In the genomic region with DNA sequence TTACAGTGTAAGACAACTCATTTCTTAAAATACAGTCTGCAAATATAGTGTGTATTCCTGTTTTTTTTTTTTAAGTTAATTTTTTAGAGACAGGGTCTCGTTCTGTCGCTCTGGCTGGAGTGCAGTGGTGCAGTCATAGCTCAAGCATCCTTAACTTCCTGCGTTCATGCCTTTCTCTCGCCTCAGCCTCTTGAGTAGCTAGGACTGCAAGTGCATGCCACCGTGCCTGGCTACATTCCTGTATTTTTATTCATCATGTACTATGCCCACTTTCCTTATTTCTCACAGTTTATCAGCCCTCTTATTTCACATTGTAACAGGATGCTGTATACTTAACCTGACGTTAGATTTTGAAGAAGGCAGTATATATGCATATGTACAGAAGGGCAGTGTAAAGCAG, we compare ENCODE assay signal across 18 cellular contexts. TPM values are rescaled to one million over a fixed set of nuclear protein-coding genes. Genes with fewer than 3 reads are reported as not detected.
A peak's percentile ranks its signal among the peaks of the same experiment; 100 is the strongest.
DNase-seq lines count a peak whose midpoint lies in the region; ATAC-seq, FAIRE-seq and TF ChIP-seq lines count a peak whose summit lies in the region.
"Had no signal": no experiment of that assay in that cellular context is flagged by ENCODE, and none has a peak within 500 bp of the region (broad histone marks: within the 10 kb centered on the region; RNA-seq: fewer than 3 reads in every experiment).

No MANE protein-coding gene starts in this region.

- ATAC-seq in A549 (peak in 1 of 2 experiments; percentile 73; a peak in 3 of 6 replicates), GM21360 (IDR thresholded peaks at IDR 0.05; ENCODE audit: unreplicated experiment) (no peak)
- ATAC-seq: Panc1 had no signal

- no peaks in the 10 kb centered on the region for H3K27me3 Mint-ChIP-seq in astrocyte (ENCODE audit: low read depth, unreplicated experiment)
- H3K27me3 Mint-ChIP-seq: activated naive CD4-positive, alpha-beta T cell treated with anti-CD3 and anti-CD28 coated beads, Interleukin-2, amount 10 ng/mL, durations not matched to agents 7 days and 5 days; naive B cell had no signal

- H3K9me3 Mint-ChIP-seq in astrocyte (ENCODE audit: unreplicated experiment): no peaks in the 10 kb centered on the region
- H3K9me3 Mint-ChIP-seq: activated naive CD4-positive, alpha-beta T cell treated with anti-CD3 and anti-CD28 coated beads, Interleukin-2, amount 10 ng/mL, durations not matched to agents 7 days and 5 days; naive B cell had no signal

- TF ChIP-seq RAD21 in A549 (conservative IDR thresholded peaks at IDR 0.05 in 1 of 2, IDR thresholded peaks at IDR 0.05 in 1 of 2): no peak

- no peak overlapping the region for H3K9ac ChIP-seq in astrocyte (ENCODE audit: low read length)

- CTCF ChIA-PET in A549 (lab: Yijun Ruan, JAX): no interaction called here
- CTCF ChIA-PET in A673 (lab: Charles Lee): no interaction called here

- peaks cover 79% of the 10 kb centered on the region for H3K79me2 ChIP-seq in astrocyte (ENCODE audit: insufficient read depth, low read length)

- H3K4me1 Mint-ChIP-seq in astrocyte (ENCODE audit: low read depth, unreplicated experiment): peaks cover 18% of the 10 kb centered on the region

- intact Hi-C loops in A673 (cut with micrococcal nuclease; ENCODE audit: unreplicated experiment): no loop called here
- intact Hi-C loops in head of caudate nucleus (cut with DNase I): no loop called here

- H3K27ac Mint-ChIP-seq in astrocyte (ENCODE audit: unreplicated experiment): peak overlapping the region; percentile 96
- H3K27ac Mint-ChIP-seq: activated naive CD4-positive, alpha-beta T cell treated with anti-CD3 and anti-CD28 coated beads, Interleukin-2, amount 10 ng/mL, durations not matched to agents 7 days and 5 days had no signal

- no peak for TF ChIP-seq POLR2A in A549 (IDR thresholded peaks at IDR 0.05; ENCODE audit: low read length)

- peaks cover 10% of the 10 kb centered on the region for H3K36me3 Mint-ChIP-seq in astrocyte (ENCODE audit: low read depth, unreplicated experiment)

- no peak overlapping the region for H3K4me3 ChIP-seq in A549
- H3K4me3 ChIP-seq in astrocyte (ENCODE audit: insufficient read depth, low read depth, low read length): no peak overlapping the region
- no peak overlapping the region for H3K4me3 ChIP-seq in A673 (ENCODE audit: low read depth, low read length, poor library complexity, severe bottlenecking)

- H3K4me2 ChIP-seq in A549 (peak overlapping the region; percentile 12; the same call in 1 of the 3 replicates), astrocyte (ENCODE audit: low read length) (peak overlapping the region; percentile 46)

- H3K27ac ChIP-seq in A549 (0 out of 6 replicates have a peak overlapping the region, but pooled peaks of 1 of the 2 experiments have one; percentile 37), astrocyte (ENCODE audit: low read depth, low read length) (peak overlapping the region; percentile 42), substantia nigra (ENCODE audit: low read depth, low read length, poor library complexity, severe bottlenecking) (no peak overlapping the region), A673 (ENCODE audit: low read depth, low read length, poor library complexity, severe bottlenecking) (no peak overlapping the region)

- TF ChIP-seq CTCF in A549 (IDR thresholded peaks at IDR 0.05) (no peak), astrocyte (IDR thresholded peaks at IDR 0.05; ENCODE audit: insufficient read depth, low read depth, low read length) (no peak), A673 (conservative IDR thresholded peaks at IDR 0.05; ENCODE audit: low read depth, low read length) (no peak)

- H3K4me3 Mint-ChIP-seq in astrocyte (ENCODE audit: unreplicated experiment): peak overlapping the region; percentile 0
- H3K4me3 Mint-ChIP-seq: activated naive CD4-positive, alpha-beta T cell treated with anti-CD3 and anti-CD28 coated beads, Interleukin-2, amount 10 ng/mL, durations not matched to agents 7 days and 5 days; naive B cell had no signal

- H4K20me1 ChIP-seq in astrocyte (ENCODE audit: insufficient read depth, low read length): peaks cover 44% of the 10 kb centered on the region

- H3K4me1 ChIP-seq in A549 (peaks cover 33% of the 10 kb centered on the region), astrocyte (ENCODE audit: insufficient read depth, low read length) (no peaks in the 10 kb centered on the region), A673 (ENCODE audit: insufficient read depth, low read length, poor library complexity, severe bottlenecking) (no peaks in the 10 kb centered on the region)

- POLR2A ChIA-PET in A549 (lab: Yijun Ruan, JAX): no interaction called here
- POLR2A ChIA-PET in A673 (lab: Charles Lee; ENCODE audit: low non-redundant PET): no interaction called here

- 54% methylated on average over 6 of the region's 6 CpGs for WGBS in A549 (ENCODE audit: missing lambda C conversion rate)

- H3K27me3 ChIP-seq in astrocyte (ENCODE audit: insufficient read depth, low read length): no peaks in the 10 kb centered on the region
- H3K27me3 ChIP-seq in A673 (replicated peaks; ENCODE audit: insufficient read depth, low read depth, low read length, poor library complexity): no peaks in the 10 kb centered on the region

- H3K9me3 ChIP-seq in A549: no peaks in the 10 kb centered on the region
- H3K9me3 ChIP-seq in astrocyte (ENCODE audit: insufficient read depth, low read depth, low read length): no peaks in the 10 kb centered on the region
- no peaks in the 10 kb centered on the region for H3K9me3 ChIP-seq in A673 (ENCODE audit: low read depth, low read length, poor library complexity, severe bottlenecking)

- BruUV-seq in A673 (replicated peaks; lab: Mats Ljungman, UMichigan): no TSS peak

- FAIRE-seq in A549 (lab: Jason Lieb, UNC): no peak
- FAIRE-seq in astrocyte (lab: Jason Lieb, UNC): peak; percentile 50

- no peak for DNase-seq in A549 (ENCODE audit: low read depth in 1 of 2, low spot score in 1 of 2)
- DNase-seq in HK-2 (ENCODE audit: unreplicated experiment): peak; percentile 53
- DNase-seq in astrocyte (ENCODE audit: low read depth): peak; percentile 91
- peak; percentile 51 for DNase-seq in glomerular visceral epithelial cell (ENCODE audit: extremely low spot score)
- no peak for DNase-seq in substantia nigra (lab: John Stamatoyannopoulos, UW)
- no peak for DNase-seq in A673 (ENCODE audit: low spot score)
- no peak for DNase-seq in head of caudate nucleus
- DNase-seq: activated CD4-positive, alpha-beta T cell treated with anti-CD3 and anti-CD28 coated beads for 1 hour; activated CD8-positive, alpha-beta memory T cell treated with anti-CD3 and anti-CD28 coated beads, Interleukin-2, amount 50 U/mL, for 48 hours; activated naive CD4-positive, alpha-beta T cell treated with anti-CD3 and anti-CD28 coated beads, Interleukin-2, amount 10 ng/mL, durations not matched to agents 7 days and 5 days; Calu3; erythroblast; Kasumi-1; naive B cell; NCI-H2029 treated with DMSO at 0.1 percent for 48 hours; NCI-H69 had no signal

- H2AFZ ChIP-seq in astrocyte (ENCODE audit: low read depth, low read length): no peak overlapping the region

- H3K36me3 ChIP-seq in astrocyte (ENCODE audit: insufficient read depth, low read length) (peaks cover 39% of the 10 kb centered on the region), A673 (ENCODE audit: insufficient read depth, low read length, poor library complexity, severe bottlenecking) (peaks cover 12% of the 10 kb centered on the region)

- no peak for TF ChIP-seq EP300 in A549 (IDR thresholded peaks at IDR 0.05)

TF ChIP-seq in A549, 52 proteins besides CTCF, POLR2A, EP300 and RAD21:
- TF ChIP-seq, protein P1, sequence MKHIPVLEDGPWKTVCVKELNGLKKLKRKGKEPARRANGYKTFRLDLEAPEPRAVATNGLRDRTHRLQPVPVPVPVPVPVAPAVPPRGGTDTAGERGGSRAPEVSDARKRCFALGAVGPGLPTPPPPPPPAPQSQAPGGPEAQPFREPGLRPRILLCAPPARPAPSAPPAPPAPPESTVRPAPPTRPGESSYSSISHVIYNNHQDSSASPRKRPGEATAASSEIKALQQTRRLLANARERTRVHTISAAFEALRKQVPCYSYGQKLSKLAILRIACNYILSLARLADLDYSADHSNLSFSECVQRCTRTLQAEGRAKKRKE (CRISPR knock-in tag; IDR thresholded peaks at IDR 0.05; ENCODE audit: low read depth): no peak
- TF ChIP-seq ESRRA (IDR thresholded peaks at IDR 0.05; ENCODE audit: borderline replicate concordance, low read length) (no peak), JUN (IDR thresholded peaks at IDR 0.05) (no peak)

RNA-seq across cellular contexts. Expression of a gene that starts 26.7 kb away (rescaled TPM):
- polyA plus RNA-seq in A549 (2011; rRNA removed) (13.1 and 22.6 TPM in 2 replicates), A549 (2017; fragmentation: RNase III; extraction: RNeasy Plus Mini Kit Qiagen cat#74134 plus additional on column Dnase treatment) (11.9 to 13.5 TPM (median 12.2 TPM) in 3 replicates)
- polyA plus RNA-seq in A549 (2012; cell fraction: cytosol; rRNA removed): 2.5 and 2.8 TPM in 2 replicates
- polyA plus RNA-seq in A549 (2012; cell fraction: nucleus; rRNA removed): 1.4 and 2.4 TPM in 2 replicates
- polyA minus RNA-seq in A549 (2011; rRNA and poly(A)+ RNA removed): 11.1 and 11.4 TPM in 2 replicates
- total RNA-seq in astrocyte (31.5 and 40.2 TPM in 2 replicates), A673 (2021) (30.3 and 30.7 TPM in 2 replicates)

RNA-seq across cellular contexts. Expression of a gene that starts 26.9 kb away (rescaled TPM):
- polyA plus RNA-seq in A549 (2011; rRNA removed) (2.2 and 4.7 TPM in 2 replicates), A549 (2017; fragmentation: RNase III; extraction: RNeasy Plus Mini Kit Qiagen cat#74134 plus additional on column Dnase treatment) (1.0 to 2.2 TPM (median 1.3 TPM) in 3 replicates)
- polyA plus RNA-seq in A549 (2012; cell fraction: cytosol; rRNA removed): 0.13 and 0.17 TPM in 2 replicates
- 0.12 and 0.24 TPM in 2 replicates for polyA plus RNA-seq in A549 (2012; cell fraction: nucleus; rRNA removed)
- polyA minus RNA-seq in A549 (2011; rRNA and poly(A)+ RNA removed): 0.62 and 1.3 TPM in 2 replicates
- total RNA-seq in astrocyte (6.9 and 7.7 TPM in 2 replicates), A673 (2021) (4.9 and 5.3 TPM in 2 replicates)

Comparison
In these comparisons a context has a peak if more than half of its experiments do, and no peak if none do; other contexts are left out.
1. DNase-seq: peak in HK-2 (single experiment), astrocyte (single experiment) and glomerular visceral epithelial cell (single experiment); none in A549 (0 of 2), substantia nigra (0 of 49), A673 (single experiment) and head of caudate nucleus (0 of 42).